In the genomic region with DNA sequence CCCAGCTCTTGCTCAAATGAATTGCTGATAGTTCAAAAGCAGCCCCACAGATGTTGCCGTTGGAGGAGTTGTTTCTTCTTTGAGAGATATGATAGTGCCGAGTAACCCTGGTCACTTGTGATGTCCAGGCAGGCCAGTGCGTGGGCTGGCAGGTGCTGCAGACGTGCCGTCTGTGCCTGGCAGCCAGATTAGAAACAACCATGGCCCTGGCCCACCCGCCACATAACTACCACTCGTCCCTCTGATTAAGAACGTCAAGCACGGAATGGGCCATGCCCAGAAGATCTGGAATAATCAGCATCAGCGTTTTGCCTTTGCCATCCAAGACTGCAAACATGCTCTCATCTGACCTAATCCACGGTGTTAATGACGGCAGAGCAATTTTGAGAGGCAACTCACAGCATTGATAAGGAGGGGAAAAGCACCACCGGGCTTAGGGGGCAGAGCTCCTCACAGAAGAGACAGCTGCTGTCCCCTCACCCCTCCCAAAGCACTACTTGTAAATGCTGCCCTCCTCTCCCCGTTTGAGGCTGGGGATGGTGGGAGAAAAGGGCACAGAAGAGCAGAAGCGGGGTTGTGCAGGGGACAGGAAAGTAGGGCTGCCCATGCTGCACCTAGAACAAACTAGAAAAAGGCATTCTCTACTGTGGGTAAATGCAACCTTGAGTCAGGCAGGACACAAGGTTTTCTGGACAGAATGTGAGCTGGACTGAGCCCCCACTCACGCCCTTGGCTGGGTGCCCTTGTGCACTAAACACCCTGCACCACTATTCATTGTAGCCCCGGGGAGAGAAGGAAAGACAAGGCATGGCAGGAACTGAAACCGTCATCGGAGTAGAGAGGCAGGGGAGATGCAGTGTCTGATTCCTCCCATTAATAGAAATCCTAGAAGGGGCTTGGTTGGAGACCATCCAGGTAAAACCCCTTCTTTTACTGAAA, we compare ENCODE assay signal across 1 cellular context.
TF ChIP-seq lines count a peak whose summit lies in the region.

No MANE protein-coding gene starts in this region.

TF ChIP-seq in GM23338, 12 proteins besides CTCF, POLR2A, EP300 and RAD21 (continued from another document):
- TF ChIP-seq, protein P1, sequence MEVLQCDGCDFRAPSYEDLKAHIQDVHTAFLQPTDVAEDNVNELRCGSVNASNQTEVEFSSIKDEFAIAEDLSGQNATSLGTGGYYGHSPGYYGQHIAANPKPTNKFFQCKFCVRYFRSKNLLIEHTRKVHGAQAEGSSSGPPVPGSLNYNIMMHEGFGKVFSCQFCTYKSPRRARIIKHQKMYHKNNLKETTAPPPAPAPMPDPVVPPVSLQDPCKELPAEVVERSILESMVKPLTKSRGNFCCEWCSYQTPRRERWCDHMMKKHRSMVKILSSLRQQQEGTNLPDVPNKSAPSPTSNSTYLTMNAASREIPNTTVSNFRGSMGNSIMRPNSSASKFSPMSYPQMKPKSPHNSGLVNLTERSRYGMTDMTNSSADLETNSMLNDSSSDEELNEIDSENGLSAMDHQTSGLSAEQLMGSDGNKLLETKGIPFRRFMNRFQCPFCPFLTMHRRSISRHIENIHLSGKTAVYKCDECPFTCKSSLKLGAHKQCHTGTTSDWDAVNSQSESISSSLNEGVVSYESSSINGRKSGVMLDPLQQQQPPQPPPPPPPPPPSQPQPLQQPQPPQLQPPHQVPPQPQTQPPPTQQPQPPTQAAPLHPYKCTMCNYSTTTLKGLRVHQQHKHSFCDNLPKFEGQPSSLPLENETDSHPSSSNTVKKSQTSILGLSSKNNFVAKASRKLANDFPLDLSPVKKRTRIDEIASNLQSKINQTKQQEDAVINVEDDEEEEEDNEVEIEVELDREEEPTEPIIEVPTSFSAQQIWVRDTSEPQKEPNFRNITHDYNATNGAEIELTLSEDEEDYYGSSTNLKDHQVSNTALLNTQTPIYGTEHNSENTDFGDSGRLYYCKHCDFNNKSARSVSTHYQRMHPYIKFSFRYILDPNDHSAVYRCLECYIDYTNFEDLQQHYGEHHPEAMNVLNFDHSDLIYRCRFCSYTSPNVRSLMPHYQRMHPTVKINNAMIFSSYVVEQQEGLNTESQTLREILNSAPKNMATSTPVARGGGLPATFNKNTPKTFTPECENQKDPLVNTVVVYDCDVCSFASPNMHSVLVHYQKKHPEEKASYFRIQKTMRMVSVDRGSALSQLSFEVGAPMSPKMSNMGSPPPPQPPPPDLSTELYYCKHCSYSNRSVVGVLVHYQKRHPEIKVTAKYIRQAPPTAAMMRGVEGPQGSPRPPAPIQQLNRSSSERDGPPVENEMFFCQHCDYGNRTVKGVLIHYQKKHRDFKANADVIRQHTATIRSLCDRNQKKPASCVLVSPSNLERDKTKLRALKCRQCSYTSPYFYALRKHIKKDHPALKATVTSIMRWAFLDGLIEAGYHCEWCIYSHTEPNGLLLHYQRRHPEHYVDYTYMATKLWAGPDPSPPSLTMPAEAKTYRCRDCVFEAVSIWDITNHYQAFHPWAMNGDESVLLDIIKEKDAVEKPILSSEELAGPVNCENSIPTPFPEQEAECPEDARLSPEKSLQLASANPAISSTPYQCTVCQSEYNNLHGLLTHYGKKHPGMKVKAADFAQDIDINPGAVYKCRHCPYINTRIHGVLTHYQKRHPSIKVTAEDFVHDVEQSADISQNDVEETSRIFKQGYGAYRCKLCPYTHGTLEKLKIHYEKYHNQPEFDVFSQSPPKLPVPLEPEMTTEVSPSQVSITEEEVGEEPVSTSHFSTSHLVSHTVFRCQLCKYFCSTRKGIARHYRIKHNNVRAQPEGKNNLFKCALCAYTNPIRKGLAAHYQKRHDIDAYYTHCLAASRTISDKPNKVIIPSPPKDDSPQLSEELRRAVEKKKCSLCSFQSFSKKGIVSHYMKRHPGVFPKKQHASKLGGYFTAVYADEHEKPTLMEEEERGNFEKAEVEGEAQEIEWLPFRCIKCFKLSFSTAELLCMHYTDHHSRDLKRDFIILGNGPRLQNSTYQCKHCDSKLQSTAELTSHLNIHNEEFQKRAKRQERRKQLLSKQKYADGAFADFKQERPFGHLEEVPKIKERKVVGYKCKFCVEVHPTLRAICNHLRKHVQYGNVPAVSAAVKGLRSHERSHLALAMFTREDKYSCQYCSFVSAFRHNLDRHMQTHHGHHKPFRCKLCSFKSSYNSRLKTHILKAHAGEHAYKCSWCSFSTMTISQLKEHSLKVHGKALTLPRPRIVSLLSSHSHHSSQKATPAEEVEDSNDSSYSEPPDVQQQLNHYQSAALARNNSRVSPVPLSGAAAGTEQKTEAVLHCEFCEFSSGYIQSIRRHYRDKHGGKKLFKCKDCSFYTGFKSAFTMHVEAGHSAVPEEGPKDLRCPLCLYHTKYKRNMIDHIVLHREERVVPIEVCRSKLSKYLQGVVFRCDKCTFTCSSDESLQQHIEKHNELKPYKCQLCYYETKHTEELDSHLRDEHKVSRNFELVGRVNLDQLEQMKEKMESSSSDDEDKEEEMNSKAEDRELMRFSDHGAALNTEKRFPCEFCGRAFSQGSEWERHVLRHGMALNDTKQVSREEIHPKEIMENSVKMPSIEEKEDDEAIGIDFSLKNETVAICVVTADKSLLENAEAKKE (CRISPR knock-in tag; IDR thresholded peaks at IDR 0.05) = no peak
- TF ChIP-seq CREB1 (CRISPR knock-in tag; IDR thresholded peaks at IDR 0.05; ENCODE audit: low read depth) = no peak
- TF ChIP-seq JUNB (IDR thresholded peaks at IDR 0.05; ENCODE audit: unreplicated experiment) = no peak
- no peak for TF ChIP-seq REST (IDR thresholded peaks at IDR 0.05; ENCODE audit: unreplicated experiment)
- no peak for TF ChIP-seq NANOG (IDR thresholded peaks at IDR 0.05; ENCODE audit: borderline replicate concordance)
- no peak for TF ChIP-seq EZH2phosphoT487 (IDR thresholded peaks at IDR 0.05; ENCODE audit: unreplicated experiment)
- TF ChIP-seq ZNF331 (CRISPR knock-in tag; IDR thresholded peaks at IDR 0.05; ENCODE audit: low read depth) = no peak
- TF ChIP-seq EZH2 (IDR thresholded peaks at IDR 0.05; ENCODE audit: low read depth, unreplicated experiment) = no peak
- TF ChIP-seq ETS1 (IDR thresholded peaks at IDR 0.05) = no peak
